ENCODE assay signal across 11 cellular contexts in the genomic region with DNA sequence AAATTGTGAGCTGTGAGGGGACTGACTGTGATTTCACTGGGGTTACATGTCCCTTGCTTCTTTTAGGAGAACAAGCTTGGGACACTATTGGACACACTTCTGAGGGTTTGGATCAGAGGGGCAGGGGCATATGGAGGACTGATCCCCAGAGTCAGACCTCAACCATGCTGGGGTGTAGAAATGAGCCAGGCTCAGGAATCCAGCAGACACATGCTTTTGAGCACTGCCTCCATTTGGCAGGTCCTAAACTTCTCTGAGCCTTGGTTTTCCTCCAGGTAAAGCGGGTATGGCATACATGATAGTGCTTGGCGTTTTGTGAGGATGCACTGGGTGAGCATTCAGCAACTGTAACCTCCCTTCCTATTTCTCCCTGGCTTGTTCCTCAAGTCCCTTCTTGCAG.
DNase-seq lines count a peak whose midpoint lies in the region; ATAC-seq lines count a peak whose summit lies in the region.
"Had no signal": no experiment of that assay in that cellular context is flagged by ENCODE, and none has a peak within 500 bp of the region (broad histone marks: within the 10 kb centered on the region; RNA-seq: fewer than 3 reads in every experiment).

No MANE protein-coding gene starts in this region.

- H3K9me3 ChIP-seq in CD4-positive, CD25-positive, alpha-beta regulatory T cell (ENCODE audit: control insufficient read depth in 2 of 2, low read length in 2 of 2): no peaks in the 10 kb centered on the region
- H3K9me3 ChIP-seq in adipocyte (ENCODE audit: control insufficient read depth, low read length) (no peaks in the 10 kb centered on the region), right cardiac atrium (ENCODE audit: control insufficient read depth, low read length) (no peaks in the 10 kb centered on the region)

- H3K27ac Mint-ChIP-seq in CD4-positive, CD25-positive, alpha-beta regulatory T cell: peak overlapping the region in 2 of 3 donors; percentile 16 to 47
- no peak overlapping the region for H3K27ac Mint-ChIP-seq in stimulated activated memory B cell treated with anti-CD40 and anti-IgM and Interleukin-4, amounts not matched to agents 10 μg/mL and 1 μg/mL and 100 μg/mL, for 72 hours

- no peaks in the 10 kb centered on the region for H3K4me1 ChIP-seq in CD4-positive, CD25-positive, alpha-beta regulatory T cell (ENCODE audit: control insufficient read depth, insufficient read depth, low read length, poor library complexity, severe bottlenecking)
- H3K4me1 ChIP-seq in adipocyte (ENCODE audit: control insufficient read depth, insufficient read depth, low read length): peaks cover 54% of the 10 kb centered on the region
- H3K4me1 ChIP-seq in right cardiac atrium (ENCODE audit: control insufficient read depth, insufficient read depth, low read length): peaks cover 31% of the 10 kb centered on the region

- H3K27ac ChIP-seq in CD4-positive, CD25-positive, alpha-beta regulatory T cell (ENCODE audit: insufficient read depth, low read length, poor library complexity, severe bottlenecking): no peak overlapping the region
- H3K27ac ChIP-seq in right cardiac atrium (ENCODE audit: low read length): peak overlapping the region; percentile 77
- peak overlapping the region in 12 of 21 experiments; percentile 16 to 78 (median 49) for H3K27ac ChIP-seq in skin epidermis

- 79% methylated on average over 2 of the region's 2 CpGs for WGBS in right cardiac atrium

- no peak for DNase-seq in CD4-positive, CD25-positive, alpha-beta regulatory T cell
- DNase-seq in adipocyte (ENCODE audit: low read depth): no peak
- DNase-seq in right cardiac atrium: no peak
- no peak for DNase-seq in AG08396 (ENCODE audit: low spot score)
- DNase-seq: activated CD4-positive, alpha-beta T cell treated with anti-CD3 and anti-CD28 coated beads, Interleukin-2, amount 50 U/mL, for 48 hours; Kasumi-1; NCI-H1436 treated with DMSO at 0.1 percent for 48 hours had no signal

- intact Hi-C loops in right cardiac atrium (cut with DNase I): loop anchor here in 2 of 4 donors (5.0 to 10.0 kb wide), 2 partner anchors 68 to 71 kb away; no protein-coding TSS in a partner anchor

- H3K27me3 Mint-ChIP-seq in CD4-positive, CD25-positive, alpha-beta regulatory T cell: peaks cover 4% of the 10 kb centered on the region
- H3K27me3 Mint-ChIP-seq in stimulated activated memory B cell treated with anti-CD40 and anti-IgM and Interleukin-4, amounts not matched to agents 10 μg/mL and 1 μg/mL and 100 μg/mL, for 72 hours: peaks cover 46% of the 10 kb centered on the region

- peaks cover 0 to 1% (median 0%) of the 10 kb centered on the region in 7 donors for H3K9me3 Mint-ChIP-seq in CD4-positive, CD25-positive, alpha-beta regulatory T cell
- H3K9me3 Mint-ChIP-seq in stimulated activated memory B cell treated with anti-CD40 and anti-IgM and Interleukin-4, amounts not matched to agents 10 μg/mL and 1 μg/mL and 100 μg/mL, for 72 hours: peaks cover 6% of the 10 kb centered on the region

- H3K4me3 ChIP-seq in CD4-positive, CD25-positive, alpha-beta regulatory T cell (ENCODE audit: low read depth, low read length): no peak overlapping the region
- H3K4me3 ChIP-seq in adipocyte (ENCODE audit: low read length) (peak overlapping the region; percentile 17), right cardiac atrium (ENCODE audit: low read length) (no peak overlapping the region), skin epidermis (no peak overlapping the region)

- peaks cover 0 to 5% (median 0%) of the 10 kb centered on the region in 4 donors for H3K4me1 Mint-ChIP-seq in CD4-positive, CD25-positive, alpha-beta regulatory T cell
- no peaks in the 10 kb centered on the region for H3K4me1 Mint-ChIP-seq in stimulated activated memory B cell treated with anti-CD40 and anti-IgM and Interleukin-4, amounts not matched to agents 10 μg/mL and 1 μg/mL and 100 μg/mL, for 72 hours

- H3K36me3 Mint-ChIP-seq in CD4-positive, CD25-positive, alpha-beta regulatory T cell: no peaks in the 10 kb centered on the region
- no peaks in the 10 kb centered on the region for H3K36me3 Mint-ChIP-seq in stimulated activated memory B cell treated with anti-CD40 and anti-IgM and Interleukin-4, amounts not matched to agents 10 μg/mL and 1 μg/mL and 100 μg/mL, for 72 hours

- H3K36me3 ChIP-seq in CD4-positive, CD25-positive, alpha-beta regulatory T cell (ENCODE audit: control insufficient read depth, insufficient read depth, low read length): no peaks in the 10 kb centered on the region
- H3K36me3 ChIP-seq in adipocyte (ENCODE audit: control insufficient read depth, insufficient read depth, low read length, severe bottlenecking): no peaks in the 10 kb centered on the region

- no peak for ATAC-seq in CD4-positive, CD25-positive, alpha-beta regulatory T cell (ENCODE audit: low read depth in 2 of 2)
- ATAC-seq in right cardiac atrium (no peak), HG02678 (IDR thresholded peaks at IDR 0.05; ENCODE audit: unreplicated experiment) (no peak), GM19023 (IDR thresholded peaks at IDR 0.05; ENCODE audit: unreplicated experiment) (no peak)
- ATAC-seq in stimulated activated memory B cell treated with anti-CD40 and anti-IgM and Interleukin-4, amounts not matched to agents 10 μg/mL and 1 μg/mL and 100 μg/mL, for 72 hours: no peak

- no peaks in the 10 kb centered on the region for H3K27me3 ChIP-seq in CD4-positive, CD25-positive, alpha-beta regulatory T cell (ENCODE audit: control insufficient read depth, insufficient read depth, low read length)
- H3K27me3 ChIP-seq in adipocyte (replicated peaks; ENCODE audit: control insufficient read depth, insufficient read depth, low read length) (no peaks in the 10 kb centered on the region), right cardiac atrium (ENCODE audit: control insufficient read depth, insufficient read depth) (no peaks in the 10 kb centered on the region)

- no peak overlapping the region for H3K4me3 Mint-ChIP-seq in CD4-positive, CD25-positive, alpha-beta regulatory T cell
- H3K4me3 Mint-ChIP-seq in stimulated activated memory B cell treated with anti-CD40 and anti-IgM and Interleukin-4, amounts not matched to agents 10 μg/mL and 1 μg/mL and 100 μg/mL, for 72 hours: no peak overlapping the region

- peak overlapping the region; percentile 75 for H3K9ac ChIP-seq in adipocyte (ENCODE audit: low read length)
